7 cellular contexts compared by ENCODE assay signal in genomic region chr21:44949161-44950015, GRCh38. TPM values are rescaled to one million over a fixed set of nuclear protein-coding genes. Genes with fewer than 3 reads are reported as not detected.
DNase-seq lines count a peak whose midpoint lies in the region; ATAC-seq, FAIRE-seq and TF ChIP-seq lines count a peak whose summit lies in the region.

No MANE protein-coding gene starts in this region.

- TF ChIP-seq CTCF in GM06990 (IDR thresholded peaks at IDR 0.05; ENCODE audit: insufficient read depth, low read length, poor library complexity, severe bottlenecking) (peak; percentile 92), astrocyte (IDR thresholded peaks at IDR 0.05; ENCODE audit: insufficient read depth, low read depth, low read length) (peak; percentile 68), smooth muscle cell (IDR thresholded peaks at IDR 0.05; ENCODE audit: borderline replicate concordance, insufficient read depth, poor library complexity, severe bottlenecking) (peak; percentile 97)

- H4K20me1 ChIP-seq in astrocyte (ENCODE audit: insufficient read depth, low read length) (peaks cover 93% of the 10 kb centered on the region), smooth muscle cell (ENCODE audit: low read depth) (peaks cover 78% of the 10 kb centered on the region)

- DNase-seq in GM06990 (ENCODE audit: extremely low read depth, insufficient read length), result peak; percentile 53
- peak; percentile 69 for DNase-seq in HT-29 (ENCODE audit: low spot score)
- peak; percentile 54 to 76 (median 72) for DNase-seq in T-helper 2 cell
- DNase-seq in astrocyte (ENCODE audit: low read depth), result peak; percentile 26
- DNase-seq in hypothalamus (lab: John Stamatoyannopoulos, UW), result peak in 42 of 51 donors; percentile 9 to 77 (median 43)
- peak; percentile 45 for DNase-seq in smooth muscle cell (lab: John Stamatoyannopoulos, UW; ENCODE audit: unreplicated experiment)

- H3K4me3 ChIP-seq in GM06990 (replicated peaks; ENCODE audit: low read depth, low read length) (no peak overlapping the region), astrocyte (ENCODE audit: insufficient read depth, low read depth, low read length) (no peak overlapping the region), smooth muscle cell (no peak overlapping the region)

- H3K9me3 Mint-ChIP-seq in astrocyte (ENCODE audit: unreplicated experiment), result no peaks in the 10 kb centered on the region

- ATAC-seq in GM21717 (IDR thresholded peaks at IDR 0.05; ENCODE audit: unreplicated experiment), result no peak

- no peak overlapping the region for H3K4me3 Mint-ChIP-seq in astrocyte (ENCODE audit: unreplicated experiment)

- H3K27me3 Mint-ChIP-seq in astrocyte (ENCODE audit: low read depth, unreplicated experiment), result peaks cover 6% of the 10 kb centered on the region

- no peak overlapping the region for H3K4me2 ChIP-seq in astrocyte (ENCODE audit: low read length)
- H3K4me2 ChIP-seq in smooth muscle cell, result no peak overlapping the region

- H3K9me3 ChIP-seq in astrocyte (ENCODE audit: insufficient read depth, low read depth, low read length) (no peaks in the 10 kb centered on the region), smooth muscle cell (replicated peaks; ENCODE audit: low read depth) (no peaks in the 10 kb centered on the region)

- H2AFZ ChIP-seq in astrocyte (ENCODE audit: low read depth, low read length), result no peak overlapping the region
- H2AFZ ChIP-seq in smooth muscle cell (ENCODE audit: low read depth), result no peak overlapping the region

- H3K9ac ChIP-seq in astrocyte (ENCODE audit: low read length), result no peak overlapping the region
- no peak overlapping the region for H3K9ac ChIP-seq in smooth muscle cell (ENCODE audit: low read depth)

- H3K4me1 ChIP-seq in astrocyte (ENCODE audit: insufficient read depth, low read length) (peaks cover 5% of the 10 kb centered on the region), smooth muscle cell (ENCODE audit: low read depth) (no peaks in the 10 kb centered on the region)

- H3K27ac ChIP-seq in astrocyte (ENCODE audit: low read depth, low read length), result no peak overlapping the region
- no peak overlapping the region for H3K27ac ChIP-seq in smooth muscle cell (ENCODE audit: low read depth)

- peaks cover 84% of the 10 kb centered on the region for H3K79me2 ChIP-seq in astrocyte (ENCODE audit: insufficient read depth, low read length)
- peaks cover 46% of the 10 kb centered on the region for H3K79me2 ChIP-seq in smooth muscle cell (ENCODE audit: low read depth)

- 71% methylated on average over 37 of the region's 39 CpGs for WGBS in smooth muscle cell (ENCODE audit: low lambda C conversion rate)

- peaks cover 32% of the 10 kb centered on the region for H3K36me3 ChIP-seq in GM06990 (ENCODE audit: control insufficient read depth, insufficient read depth, low read length)
- no peaks in the 10 kb centered on the region for H3K36me3 ChIP-seq in astrocyte (ENCODE audit: insufficient read depth, low read length)
- no peaks in the 10 kb centered on the region for H3K36me3 ChIP-seq in smooth muscle cell (ENCODE audit: low read depth)

- H3K4me1 Mint-ChIP-seq in astrocyte (ENCODE audit: low read depth, unreplicated experiment), result no peaks in the 10 kb centered on the region

- no peaks in the 10 kb centered on the region for H3K27me3 ChIP-seq in GM06990 (replicated peaks; ENCODE audit: control insufficient read depth, insufficient read depth, low read length)
- H3K27me3 ChIP-seq in astrocyte (ENCODE audit: insufficient read depth, low read length), result no peaks in the 10 kb centered on the region
- H3K27me3 ChIP-seq in smooth muscle cell (ENCODE audit: low read depth), result no peaks in the 10 kb centered on the region

- H3K27ac Mint-ChIP-seq in astrocyte (ENCODE audit: unreplicated experiment), result no peak overlapping the region

- FAIRE-seq in astrocyte (lab: Jason Lieb, UNC), result peak; percentile 37

- H3F3A ChIP-seq in smooth muscle cell (ENCODE audit: low read depth), result no peaks in the 10 kb centered on the region

- peaks cover 15% of the 10 kb centered on the region for H3K36me3 Mint-ChIP-seq in astrocyte (ENCODE audit: low read depth, unreplicated experiment)

RNA-seq across cellular contexts. Expression of gene SLX9, which starts 9.6 kb away (rescaled TPM):
- total RNA-seq in HT-29 (2014; rRNA removed; shearing (Covaris generic)), result 27.4 and 31.3 TPM in 2 replicates
- total RNA-seq in astrocyte (26.0 and 38.8 TPM in 2 replicates), smooth muscle cell (13.9 and 15.9 TPM in 2 replicates)
- 26.6 and 32.7 TPM in 2 replicates for polyA plus RNA-seq in smooth muscle cell

RNA-seq across cellular contexts. Expression of gene ITGB2, which starts 28.7 kb away (rescaled TPM):
- not detected in 2 replicates for total RNA-seq in HT-29 (2014; rRNA removed; shearing (Covaris generic))
- total RNA-seq in astrocyte (0.61 TPM in 1 of 2 replicates, not detected in the other), smooth muscle cell (0.18 TPM in 1 of 2 replicates, not detected in the other)
- 0.86 and 1.0 TPM in 2 replicates for polyA plus RNA-seq in smooth muscle cell
